ENCODE assay signal across 36 cellular contexts in the genomic region with DNA sequence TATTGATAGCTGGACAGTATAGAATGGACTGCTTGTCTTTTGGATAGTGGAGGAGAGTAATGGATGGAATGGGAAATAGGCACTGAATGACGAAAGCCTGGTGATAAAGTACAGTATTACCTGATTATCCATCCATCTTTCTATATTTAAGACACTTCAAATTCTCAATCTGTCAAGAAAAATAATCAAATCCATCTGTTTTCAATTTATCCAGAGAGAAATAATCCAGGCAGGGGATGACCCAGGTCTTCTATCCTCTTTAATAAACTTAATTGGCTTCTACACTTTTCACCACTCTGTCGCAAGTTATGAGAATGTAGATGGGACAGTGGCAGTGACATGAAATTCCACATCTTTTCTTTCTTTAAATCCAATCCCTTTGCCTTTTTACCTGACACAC.
A peak's percentile ranks its signal among the peaks of the same experiment; 100 is the strongest.
DNase-seq lines count a peak whose midpoint lies in the region; ATAC-seq, FAIRE-seq and TF ChIP-seq lines count a peak whose summit lies in the region.
"Had no signal": no experiment of that assay in that cellular context is flagged by ENCODE, and none has a peak within 500 bp of the region (broad histone marks: within the 10 kb centered on the region; RNA-seq: fewer than 3 reads in every experiment).

No MANE protein-coding gene starts in this region.

- no peak for ATAC-seq in SK-N-SH treated with all-trans-retinoic acid at 6 μM for 48 hours
- ATAC-seq in activated T-cell treated with anti-CD3 and anti-CD28 coated beads, Interleukin-2, amount 50 U/mL, for 4 hours = no peak
- no peak for ATAC-seq in stimulated activated memory B cell treated with anti-CD40 and anti-IgM and Interleukin-4, amounts not matched to agents 10 μg/mL and 1 μg/mL and 100 μg/mL, for 72 hours
- ATAC-seq: A549; CD8-positive, alpha-beta T cell had no signal

- WGBS in SK-N-SH (ENCODE audit: low lambda C conversion rate) = 54% methylated on average over 2 of the region's 2 CpGs

- H3K9me2 ChIP-seq in SK-N-SH = no peaks in the 10 kb centered on the region

- DNase-seq in NCI-H82 (lab: John Stamatoyannopoulos, UW) (peak; percentile 67), NCI-H82 treated with DMSO at 0.1 percent for 48 hours (lab: John Stamatoyannopoulos, UW; ENCODE audit: unreplicated experiment) (no peak), SK-N-SH (no peak), D721Med (ENCODE audit: insufficient read length, low spot score) (no peak), SK-N-DZ (ENCODE audit: low spot score) (peak; percentile 15)
- no peak for DNase-seq in activated T-cell treated with anti-CD3 and anti-CD28 coated beads, Interleukin-2, amount 50 U/mL, for 4 hours
- DNase-seq: 8988T; ACHN; AML-193; BE2C; C1 segment of cervical spinal cord; Caco-2; Calu3; CD4-positive, alpha-beta memory T cell; CD4-positive, alpha-beta T cell; CD4-positive, CD25-positive, alpha-beta regulatory T cell; CD8-positive, alpha-beta memory T cell; CD8-positive, alpha-beta T cell; COR-L47; DMS 273 treated with DMSO at 0.1 percent for 48 hours; DMS153; DMS53; DMS79; DMS79 treated with DMSO at 0.1 percent for 48 hours; DND-41; EL had no signal

- CTCF ChIA-PET in SK-N-SH (lab: Yijun Ruan, JAX) = no interaction called here

- TF ChIP-seq RAD21 in SK-N-SH (IDR thresholded peaks at IDR 0.05; ENCODE audit: low read length) = no peak

- TF ChIP-seq CTCF in SK-N-SH (IDR thresholded peaks at IDR 0.05) = no peak
- TF ChIP-seq CTCF in D721Med (IDR thresholded peaks at IDR 0.05; ENCODE audit: insufficient read depth, missing control alignments) = no peak

- peak; percentile 11 for FAIRE-seq in D721Med (lab: Jason Lieb, UNC)
- FAIRE-seq: A204.1, A549 had no signal

- H3K79me2 ChIP-seq in SK-N-SH (ENCODE audit: insufficient read depth) = no peaks in the 10 kb centered on the region

- H3K36me3 ChIP-seq in SK-N-SH (replicated peaks in 1 of 2; ENCODE audit: control insufficient read depth in 1 of 2, insufficient read depth in 2 of 2, low read length in 1 of 2) = no peaks in the 10 kb centered on the region
- H3K36me3 ChIP-seq: BE2C; BLaER1; BLaER1 treated with 17β-estradiol and CSF1 and Interleukin-3, amounts not matched to agents 10 nM and 100 nM had no signal

- POLR2A ChIA-PET in SK-N-SH (lab: Yijun Ruan, JAX) = no interaction called here

- H3K4me2 ChIP-seq in SK-N-SH = no peak overlapping the region
- H3K4me2 ChIP-seq: A549; BLaER1; BLaER1 treated with 17β-estradiol and CSF1 and Interleukin-3, amounts not matched to agents 10 nM and 100 nM had no signal

- H3F3A ChIP-seq in SK-N-SH (replicated peaks; ENCODE audit: insufficient read depth) = no peaks in the 10 kb centered on the region

- H3K27me3 ChIP-seq in SK-N-SH (ENCODE audit: insufficient read depth) = no peaks in the 10 kb centered on the region
- H3K27me3 ChIP-seq: BE2C; BLaER1; BLaER1 treated with 17β-estradiol and CSF1 and Interleukin-3, amounts not matched to agents 10 nM and 100 nM had no signal

- no peaks in the 10 kb centered on the region for H3K4me1 Mint-ChIP-seq in activated T-cell treated with anti-CD3 and anti-CD28 coated beads, Interleukin-2, amount 50 U/mL, for 4 hours (ENCODE audit: low read depth)
- no peaks in the 10 kb centered on the region for H3K4me1 Mint-ChIP-seq in stimulated activated memory B cell treated with anti-CD40 and anti-IgM and Interleukin-4, amounts not matched to agents 10 μg/mL and 1 μg/mL and 100 μg/mL, for 72 hours
- H3K4me1 Mint-ChIP-seq: B cell; CD14-positive monocyte; CD4-positive, alpha-beta memory T cell; CD4-positive, CD25-positive, alpha-beta regulatory T cell; CD8-positive, alpha-beta memory T cell had no signal

- no peak for TF ChIP-seq EP300 in SK-N-SH (IDR thresholded peaks at IDR 0.05; ENCODE audit: borderline replicate concordance in 1 of 2, low read depth in 1 of 2, low read length in 1 of 2)

- H3K9ac ChIP-seq in SK-N-SH = no peak overlapping the region
- H3K9ac ChIP-seq: BLaER1; BLaER1 treated with 17β-estradiol and CSF1 and Interleukin-3, amounts not matched to agents 10 nM and 100 nM had no signal

- H3K27me3 Mint-ChIP-seq in activated T-cell treated with anti-CD3 and anti-CD28 coated beads, Interleukin-2, amount 50 U/mL, for 4 hours (ENCODE audit: low read depth) = no peaks in the 10 kb centered on the region
- H3K27me3 Mint-ChIP-seq in stimulated activated memory B cell treated with anti-CD40 and anti-IgM and Interleukin-4, amounts not matched to agents 10 μg/mL and 1 μg/mL and 100 μg/mL, for 72 hours = no peaks in the 10 kb centered on the region
- H3K27me3 Mint-ChIP-seq: B cell; CD4-positive, alpha-beta memory T cell; CD4-positive, alpha-beta T cell; CD4-positive, CD25-positive, alpha-beta regulatory T cell; CD8-positive, alpha-beta memory T cell had no signal

- no peaks in the 10 kb centered on the region for H3K4me1 ChIP-seq in SK-N-SH (ENCODE audit: control insufficient read depth in 1 of 2, insufficient read depth in 2 of 2, low read depth in 1 of 2, low read length in 1 of 2)
- H3K4me1 ChIP-seq: A549, BE2C, BLaER1, Caco-2 had no signal

- no peak overlapping the region for H3K4me3 ChIP-seq in SK-N-SH (ENCODE audit: low read depth in 2 of 2, low read length in 1 of 2)
- H3K4me3 ChIP-seq: A549; BLaER1; BLaER1 treated with 17β-estradiol and CSF1 and Interleukin-3, amounts not matched to agents 10 nM and 100 nM had no signal

- H3K27ac ChIP-seq in SK-N-SH (ENCODE audit: low read depth in 2 of 2, low read length in 1 of 2) = no peak overlapping the region
- H3K27ac ChIP-seq: 22Rv1; A549; BLaER1; BLaER1 treated with 17β-estradiol and CSF1 and Interleukin-3, amounts not matched to agents 10 nM and 100 nM; C4-2B had no signal

- no peak overlapping the region for H2AFZ ChIP-seq in SK-N-SH (ENCODE audit: low read depth)

- H3K4me3 Mint-ChIP-seq in activated T-cell treated with anti-CD3 and anti-CD28 coated beads, Interleukin-2, amount 50 U/mL, for 4 hours = no peak overlapping the region
- H3K4me3 Mint-ChIP-seq in stimulated activated memory B cell treated with anti-CD40 and anti-IgM and Interleukin-4, amounts not matched to agents 10 μg/mL and 1 μg/mL and 100 μg/mL, for 72 hours = no peak overlapping the region
- H3K4me3 Mint-ChIP-seq: B cell; CD14-positive monocyte; CD4-positive, alpha-beta memory T cell; CD4-positive, alpha-beta T cell; CD4-positive, CD25-positive, alpha-beta regulatory T cell; CD8-positive, alpha-beta memory T cell; CD8-positive, alpha-beta T cell had no signal

- no peaks in the 10 kb centered on the region for H3K36me3 Mint-ChIP-seq in activated T-cell treated with anti-CD3 and anti-CD28 coated beads, Interleukin-2, amount 50 U/mL, for 4 hours (ENCODE audit: insufficient read depth)
- no peaks in the 10 kb centered on the region for H3K36me3 Mint-ChIP-seq in stimulated activated memory B cell treated with anti-CD40 and anti-IgM and Interleukin-4, amounts not matched to agents 10 μg/mL and 1 μg/mL and 100 μg/mL, for 72 hours
- H3K36me3 Mint-ChIP-seq: CD14-positive monocyte; CD4-positive, alpha-beta memory T cell; CD4-positive, CD25-positive, alpha-beta regulatory T cell; CD8-positive, alpha-beta memory T cell; CD8-positive, alpha-beta T cell had no signal

- H4K20me1 ChIP-seq in SK-N-SH (ENCODE audit: insufficient read depth) = no peaks in the 10 kb centered on the region
- H4K20me1 ChIP-seq: BLaER1; BLaER1 treated with 17β-estradiol and CSF1 and Interleukin-3, amounts not matched to agents 10 nM and 100 nM had no signal

- no peaks in the 10 kb centered on the region for H3K9me3 Mint-ChIP-seq in activated T-cell treated with anti-CD3 and anti-CD28 coated beads, Interleukin-2, amount 50 U/mL, for 4 hours
- H3K9me3 Mint-ChIP-seq in stimulated activated memory B cell treated with anti-CD40 and anti-IgM and Interleukin-4, amounts not matched to agents 10 μg/mL and 1 μg/mL and 100 μg/mL, for 72 hours = peaks cover 3% of the 10 kb centered on the region

- no peaks in the 10 kb centered on the region for H3K9me3 ChIP-seq in SK-N-SH
- H3K9me3 ChIP-seq: A549; BE2C; BLaER1; BLaER1 treated with 17β-estradiol and CSF1 and Interleukin-3, amounts not matched to agents 10 nM and 100 nM; Caco-2 had no signal

- H3K27ac Mint-ChIP-seq in stimulated activated memory B cell treated with anti-CD40 and anti-IgM and Interleukin-4, amounts not matched to agents 10 μg/mL and 1 μg/mL and 100 μg/mL, for 72 hours = no peak overlapping the region
- H3K27ac Mint-ChIP-seq: B cell; CD14-positive monocyte; CD4-positive, alpha-beta T cell; CD4-positive, CD25-positive, alpha-beta regulatory T cell; CD8-positive, alpha-beta memory T cell; CD8-positive, alpha-beta T cell had no signal

TF ChIP-seq in SK-N-SH treated with all-trans-retinoic acid at 6 μM for 48 hours, 23 proteins besides CTCF, POLR2A, EP300 and RAD21 (continues in another document):
- TF ChIP-seq CSRNP3 (CRISPR knock-in tag; IDR thresholded peaks at IDR 0.05) = no peak
- no peak for TF ChIP-seq ARNTL (CRISPR knock-in tag; IDR thresholded peaks at IDR 0.05; ENCODE audit: borderline replicate concordance, low read depth)
- peak; percentile 53 for TF ChIP-seq TCF4 (CRISPR knock-in tag; IDR thresholded peaks at IDR 0.05; ENCODE audit: borderline replicate concordance)

TF ChIP-seq in SK-N-SH, 30 proteins besides CTCF, POLR2A, EP300 and RAD21:
- TF ChIP-seq FOSL2 (IDR thresholded peaks at IDR 0.05; ENCODE audit: borderline replicate concordance, low read depth) (no peak), NFIC (IDR thresholded peaks at IDR 0.05; ENCODE audit: borderline replicate concordance) (no peak), FOXJ3 (CRISPR knock-in tag; IDR thresholded peaks at IDR 0.05) (no peak), FOXM1 (IDR thresholded peaks at IDR 0.05; ENCODE audit: low read depth) (no peak), SMC3 (IDR thresholded peaks at IDR 0.05; ENCODE audit: low read depth, low read length) (no peak), YY1 (IDR thresholded peaks at IDR 0.05; ENCODE audit: low read depth) (no peak), JUND (IDR thresholded peaks at IDR 0.05) (no peak), EZH2phosphoT487 (IDR thresholded peaks at IDR 0.05; ENCODE audit: borderline replicate concordance, low read depth) (no peak), MXI1 (IDR thresholded peaks at IDR 0.05; ENCODE audit: low read depth, low read length) (no peak)

Comparison
In these comparisons a context has a peak if more than half of its experiments do, and no peak if none do; other contexts are left out.
1. DNase-seq: peak in NCI-H82 (single experiment) and SK-N-DZ (single experiment); none in NCI-H82 treated with DMSO at 0.1 percent for 48 hours (single experiment), SK-N-SH (single experiment), D721Med (single experiment) and activated T-cell treated with anti-CD3 and anti-CD28 coated beads, Interleukin-2, amount 50 U/mL, for 4 hours (single experiment).